Comparison of ENCODE assay signal across 1 cellular context in the genomic region with DNA sequence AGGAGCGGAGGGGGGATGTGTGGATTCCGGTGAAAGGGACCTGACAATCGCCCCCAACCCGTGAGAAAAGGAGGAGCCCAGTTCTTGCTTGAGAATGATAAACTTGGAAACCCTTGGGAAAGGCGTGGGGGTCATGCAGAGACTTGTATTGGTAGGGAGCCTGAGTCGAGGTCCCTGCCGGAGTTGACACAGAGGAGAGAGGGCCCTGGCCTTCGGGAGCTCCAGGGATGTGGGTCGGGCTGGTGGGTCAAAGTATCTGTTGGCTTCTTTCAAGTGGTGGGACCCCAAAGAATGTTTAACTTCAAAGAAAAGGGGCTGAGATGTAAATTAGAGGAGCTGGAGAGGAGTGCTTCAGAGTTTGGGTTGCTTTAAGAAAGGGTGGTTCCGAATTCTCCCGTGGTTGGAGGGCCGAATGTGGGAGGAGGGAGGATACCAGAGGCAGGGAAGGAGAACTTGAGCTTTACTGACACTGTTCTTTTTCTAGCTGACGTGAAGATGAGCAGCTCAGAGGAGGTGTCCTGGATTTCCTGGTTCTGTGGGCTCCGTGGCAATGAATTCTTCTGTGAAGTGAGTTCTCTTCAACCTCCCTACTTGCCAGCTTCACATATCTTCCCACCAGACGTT.
TF ChIP-seq lines count a peak whose summit lies in the region.

No MANE protein-coding gene starts in this region.

TF ChIP-seq in HEK293, 187 proteins besides CTCF, POLR2A, EP300 and RAD21 (continued from another document):
- TF ChIP-seq, protein P1, sequence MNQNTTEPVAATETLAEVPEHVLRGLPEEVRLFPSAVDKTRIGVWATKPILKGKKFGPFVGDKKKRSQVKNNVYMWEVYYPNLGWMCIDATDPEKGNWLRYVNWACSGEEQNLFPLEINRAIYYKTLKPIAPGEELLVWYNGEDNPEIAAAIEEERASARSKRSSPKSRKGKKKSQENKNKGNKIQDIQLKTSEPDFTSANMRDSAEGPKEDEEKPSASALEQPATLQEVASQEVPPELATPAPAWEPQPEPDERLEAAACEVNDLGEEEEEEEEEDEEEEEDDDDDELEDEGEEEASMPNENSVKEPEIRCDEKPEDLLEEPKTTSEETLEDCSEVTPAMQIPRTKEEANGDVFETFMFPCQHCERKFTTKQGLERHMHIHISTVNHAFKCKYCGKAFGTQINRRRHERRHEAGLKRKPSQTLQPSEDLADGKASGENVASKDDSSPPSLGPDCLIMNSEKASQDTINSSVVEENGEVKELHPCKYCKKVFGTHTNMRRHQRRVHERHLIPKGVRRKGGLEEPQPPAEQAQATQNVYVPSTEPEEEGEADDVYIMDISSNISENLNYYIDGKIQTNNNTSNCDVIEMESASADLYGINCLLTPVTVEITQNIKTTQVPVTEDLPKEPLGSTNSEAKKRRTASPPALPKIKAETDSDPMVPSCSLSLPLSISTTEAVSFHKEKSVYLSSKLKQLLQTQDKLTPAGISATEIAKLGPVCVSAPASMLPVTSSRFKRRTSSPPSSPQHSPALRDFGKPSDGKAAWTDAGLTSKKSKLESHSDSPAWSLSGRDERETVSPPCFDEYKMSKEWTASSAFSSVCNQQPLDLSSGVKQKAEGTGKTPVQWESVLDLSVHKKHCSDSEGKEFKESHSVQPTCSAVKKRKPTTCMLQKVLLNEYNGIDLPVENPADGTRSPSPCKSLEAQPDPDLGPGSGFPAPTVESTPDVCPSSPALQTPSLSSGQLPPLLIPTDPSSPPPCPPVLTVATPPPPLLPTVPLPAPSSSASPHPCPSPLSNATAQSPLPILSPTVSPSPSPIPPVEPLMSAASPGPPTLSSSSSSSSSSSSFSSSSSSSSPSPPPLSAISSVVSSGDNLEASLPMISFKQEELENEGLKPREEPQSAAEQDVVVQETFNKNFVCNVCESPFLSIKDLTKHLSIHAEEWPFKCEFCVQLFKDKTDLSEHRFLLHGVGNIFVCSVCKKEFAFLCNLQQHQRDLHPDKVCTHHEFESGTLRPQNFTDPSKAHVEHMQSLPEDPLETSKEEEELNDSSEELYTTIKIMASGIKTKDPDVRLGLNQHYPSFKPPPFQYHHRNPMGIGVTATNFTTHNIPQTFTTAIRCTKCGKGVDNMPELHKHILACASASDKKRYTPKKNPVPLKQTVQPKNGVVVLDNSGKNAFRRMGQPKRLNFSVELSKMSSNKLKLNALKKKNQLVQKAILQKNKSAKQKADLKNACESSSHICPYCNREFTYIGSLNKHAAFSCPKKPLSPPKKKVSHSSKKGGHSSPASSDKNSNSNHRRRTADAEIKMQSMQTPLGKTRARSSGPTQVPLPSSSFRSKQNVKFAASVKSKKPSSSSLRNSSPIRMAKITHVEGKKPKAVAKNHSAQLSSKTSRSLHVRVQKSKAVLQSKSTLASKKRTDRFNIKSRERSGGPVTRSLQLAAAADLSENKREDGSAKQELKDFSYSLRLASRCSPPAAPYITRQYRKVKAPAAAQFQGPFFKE (tag by site-specific recombination; IDR thresholded peaks at IDR 0.05; ENCODE audit: borderline replicate concordance), result no peak
- TF ChIP-seq ZNF426 (tag by site-specific recombination; IDR thresholded peaks at IDR 0.05) (no peak), ZNF311 (tag by site-specific recombination; IDR thresholded peaks at IDR 0.05; ENCODE audit: borderline replicate concordance) (no peak), KLF9 (tag by site-specific recombination; IDR thresholded peaks at IDR 0.05; ENCODE audit: low read depth) (no peak), ZNF146 (tag by site-specific recombination; IDR thresholded peaks at IDR 0.05) (no peak), ZIC2 (tag by site-specific recombination; IDR thresholded peaks at IDR 0.05) (no peak), TCF7L2 (IDR thresholded peaks at IDR 0.05; ENCODE audit: borderline replicate concordance, low read depth, low read length) (no peak)
- TF ChIP-seq, protein P2, sequence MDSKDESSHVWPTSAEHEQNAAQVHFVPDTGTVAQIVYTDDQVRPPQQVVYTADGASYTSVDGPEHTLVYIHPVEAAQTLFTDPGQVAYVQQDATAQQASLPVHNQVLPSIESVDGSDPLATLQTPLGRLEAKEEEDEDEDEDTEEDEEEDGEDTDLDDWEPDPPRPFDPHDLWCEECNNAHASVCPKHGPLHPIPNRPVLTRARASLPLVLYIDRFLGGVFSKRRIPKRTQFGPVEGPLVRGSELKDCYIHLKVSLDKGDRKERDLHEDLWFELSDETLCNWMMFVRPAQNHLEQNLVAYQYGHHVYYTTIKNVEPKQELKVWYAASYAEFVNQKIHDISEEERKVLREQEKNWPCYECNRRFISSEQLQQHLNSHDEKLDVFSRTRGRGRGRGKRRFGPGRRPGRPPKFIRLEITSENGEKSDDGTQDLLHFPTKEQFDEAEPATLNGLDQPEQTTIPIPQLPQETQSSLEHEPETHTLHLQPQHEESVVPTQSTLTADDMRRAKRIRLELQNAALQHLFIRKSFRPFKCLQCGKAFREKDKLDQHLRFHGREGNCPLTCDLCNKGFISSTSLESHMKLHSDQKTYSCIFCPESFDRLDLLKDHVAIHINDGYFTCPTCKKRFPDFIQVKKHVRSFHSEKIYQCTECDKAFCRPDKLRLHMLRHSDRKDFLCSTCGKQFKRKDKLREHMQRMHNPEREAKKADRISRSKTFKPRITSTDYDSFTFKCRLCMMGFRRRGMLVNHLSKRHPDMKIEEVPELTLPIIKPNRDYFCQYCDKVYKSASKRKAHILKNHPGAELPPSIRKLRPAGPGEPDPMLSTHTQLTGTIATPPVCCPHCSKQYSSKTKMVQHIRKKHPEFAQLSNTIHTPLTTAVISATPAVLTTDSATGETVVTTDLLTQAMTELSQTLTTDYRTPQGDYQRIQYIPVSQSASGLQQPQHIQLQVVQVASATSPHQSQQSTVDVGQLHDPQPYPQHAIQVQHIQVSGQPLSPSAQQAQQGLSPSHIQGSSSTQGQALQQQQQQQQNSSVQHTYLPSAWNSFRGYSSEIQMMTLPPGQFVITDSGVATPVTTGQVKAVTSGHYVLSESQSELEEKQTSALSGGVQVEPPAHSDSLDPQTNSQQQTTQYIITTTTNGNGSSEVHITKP (tag by site-specific recombination; IDR thresholded peaks at IDR 0.05), result peak; percentile 86
